In the genomic region with DNA sequence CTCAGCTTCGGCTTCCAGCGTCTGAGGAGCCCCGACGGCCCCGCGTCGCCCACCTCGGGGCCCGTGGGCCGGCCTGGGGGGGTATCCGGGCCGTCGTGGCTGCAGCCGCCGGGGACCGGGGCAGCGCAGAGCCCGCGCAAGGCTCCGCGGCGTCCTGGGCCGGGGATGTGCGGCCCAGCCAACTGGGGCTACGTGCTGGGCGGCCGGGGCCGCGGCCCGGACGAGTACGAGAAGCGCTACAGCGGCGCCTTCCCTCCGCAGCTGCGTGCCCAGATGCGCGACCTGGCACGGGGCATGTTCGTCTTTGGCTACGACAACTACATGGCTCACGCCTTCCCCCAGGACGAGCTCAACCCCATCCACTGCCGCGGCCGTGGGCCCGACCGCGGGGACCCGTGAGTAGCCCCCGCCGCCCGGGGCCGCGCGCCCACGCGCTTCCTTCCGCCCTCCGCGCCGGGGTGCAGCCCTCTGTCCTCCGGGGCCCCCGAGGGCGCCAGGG, we compare ENCODE assay signal across 8 cellular contexts. TPM values are rescaled to one million over a fixed set of nuclear protein-coding genes. Genes with fewer than 3 reads are reported as not detected.
DNase-seq lines count a peak whose midpoint lies in the region; ATAC-seq and TF ChIP-seq lines count a peak whose summit lies in the region.

No MANE protein-coding gene starts in this region.

- H3K36me3 Mint-ChIP-seq in GM23338 (ENCODE audit: low read depth): peaks cover 9% of the 10 kb centered on the region; the same call in 2 of the 3 replicates

- H3K4me1 ChIP-seq in GM23338 (ENCODE audit: insufficient read depth): peaks cover 17% of the 10 kb centered on the region
- H3K4me1 ChIP-seq in muscle layer of duodenum (ENCODE audit: control insufficient read depth in 1 of 2, insufficient read depth in 2 of 2, low read length in 2 of 2): peaks cover 4 to 24% of the 10 kb centered on the region in 2 donors
- H3K4me1 ChIP-seq in transverse colon: peaks cover 10 to 58% (median 16%) of the 10 kb centered on the region in 4 donors

- no peaks in the 10 kb centered on the region for H3K9me3 Mint-ChIP-seq in GM23338

- H3K4me3 Mint-ChIP-seq in GM23338: peak overlapping the region; percentile 96

- 1% methylated on average over 34 of the region's 66 CpGs; no CpG with 5 or more reads in 1 of the 2 donors for WGBS in transverse colon (ENCODE audit: low coverage in 1 of 2), 2 donors

- no peaks in the 10 kb centered on the region for H3K9me2 ChIP-seq in GM23338 (ENCODE audit: insufficient read depth)

- H3K36me3 ChIP-seq in GM06990 (ENCODE audit: control insufficient read depth, insufficient read depth, low read length): peaks cover under 1% of the 10 kb centered on the region; the same call in 1 of the 2 replicates
- H3K36me3 ChIP-seq in GM23338 (ENCODE audit: insufficient read depth): no peaks in the 10 kb centered on the region
- no peaks in the 10 kb centered on the region for H3K36me3 ChIP-seq in muscle layer of duodenum (ENCODE audit: control insufficient read depth in 1 of 2, insufficient read depth in 2 of 2, low read length in 2 of 2)
- no peaks in the 10 kb centered on the region for H3K36me3 ChIP-seq in transverse colon

- H3K4me3 ChIP-seq in GM06990 (replicated peaks; ENCODE audit: low read depth, low read length) (peak overlapping the region; percentile 85), GM23338 (peak overlapping the region; percentile 68), LNCaP clone FGC (ENCODE audit: low read depth, low read length) (peak overlapping the region; percentile 85), muscle layer of duodenum (ENCODE audit: low read depth in 1 of 2, low read length in 2 of 2) (peak overlapping the region; percentile 86 to 94), transverse colon (peak overlapping the region; percentile 96 to 100 (median 98))

- peaks cover 47% of the 10 kb centered on the region for H3K79me2 ChIP-seq in GM23338 (replicated peaks; ENCODE audit: insufficient read depth)

- TF ChIP-seq POLR2A in erythroblast (IDR thresholded peaks at IDR 0.05; ENCODE audit: low read length): peak; percentile 6
- TF ChIP-seq POLR2A in transverse colon (IDR thresholded peaks at IDR 0.05): no peak

- intact Hi-C loops in transverse colon (cut with DNase I; ENCODE audit: low total_unique reads): loop anchor here (5.0 kb wide), 1 partner anchor 66 kb away; the partner anchor contains the start of gene ARL8B

- H3K4me2 ChIP-seq in GM23338: peak overlapping the region; percentile 96

- no peaks in the 10 kb centered on the region for H3K27me3 ChIP-seq in GM06990 (replicated peaks; ENCODE audit: control insufficient read depth, insufficient read depth, low read length)
- peaks cover 16% of the 10 kb centered on the region; the same call in 1 of the 2 replicates for H3K27me3 ChIP-seq in GM23338 (ENCODE audit: insufficient read depth)
- H3K27me3 ChIP-seq in muscle layer of duodenum (ENCODE audit: low read depth, low read length): no peaks in the 10 kb centered on the region
- no peaks in the 10 kb centered on the region for H3K27me3 ChIP-seq in transverse colon

- TF ChIP-seq EP300 in transverse colon (IDR thresholded peaks at IDR 0.05; ENCODE audit: low read depth): no peak

- H4K20me1 ChIP-seq in GM23338 (replicated peaks; ENCODE audit: insufficient read depth): peaks cover 5% of the 10 kb centered on the region

- TF ChIP-seq CTCF in GM06990 (IDR thresholded peaks at IDR 0.05; ENCODE audit: insufficient read depth, low read length, poor library complexity, severe bottlenecking) (no peak), GM23338 (conservative IDR thresholded peaks at IDR 0.05; ENCODE audit: low read depth in 2 of 2) (no peak), LNCaP clone FGC (IDR thresholded peaks at IDR 0.05; ENCODE audit: control insufficient read depth, extremely low read depth, insufficient read depth) (no peak), transverse colon (IDR thresholded peaks at IDR 0.05) (no peak)

- H3K9me3 ChIP-seq in muscle layer of duodenum (ENCODE audit: control insufficient read depth in 1 of 2, low read length in 2 of 2) (no peaks in the 10 kb centered on the region), transverse colon (no peaks in the 10 kb centered on the region)

- in situ Hi-C loops in transverse colon (cut with MboI; ENCODE audit: low pct_ligation_motif_present in 1 of 4, low pct_unique_long_range_greater_than_20kb in 1 of 4, low sequenced_read_pairs in 3 of 4): no loop called here

- ATAC-seq in GM23338: peak; percentile 67

- H3K27ac Mint-ChIP-seq in GM23338: no peak overlapping the region

- peaks cover 42% of the 10 kb centered on the region for H3K4me1 Mint-ChIP-seq in GM23338

- H2AFZ ChIP-seq in GM23338: peak overlapping the region; percentile 84

- H3F3A ChIP-seq in GM23338 (replicated peaks; ENCODE audit: low read depth): no peaks in the 10 kb centered on the region

- H3K27ac ChIP-seq in GM23338 (ENCODE audit: low read depth) (no peak overlapping the region), muscle layer of duodenum (ENCODE audit: low read length) (peak overlapping the region; percentile 90), transverse colon (peak overlapping the region; percentile 98 to 100 (median 98))

- DNase-seq in GM06990 (ENCODE audit: extremely low read depth, insufficient read length): peak; percentile 81
- peak; percentile 62 for DNase-seq in GM23338 (ENCODE audit: low spot score)
- no peak for DNase-seq in LNCaP clone FGC (ENCODE audit: low read depth)
- DNase-seq in activated T-cell treated with anti-CD3 and anti-CD28 coated beads for 24 hours (ENCODE audit: low read depth): peak; percentile 40
- peak; percentile 65 to 73 for DNase-seq in erythroblast (lab: John Stamatoyannopoulos, UW)
- DNase-seq in transverse colon: peak; percentile 38
- DNase-seq in NCI-H446 treated with DMSO at 0.1 percent for 48 hours (lab: John Stamatoyannopoulos, UW): no peak

- peaks cover 5% of the 10 kb centered on the region for H3K27me3 Mint-ChIP-seq in GM23338 (ENCODE audit: insufficient read depth, low read depth, poor library complexity)

TF ChIP-seq in GM23338, 12 proteins besides CTCF, POLR2A, EP300 and RAD21 (continues in another document):
- no peak for TF ChIP-seq REST (IDR thresholded peaks at IDR 0.05; ENCODE audit: unreplicated experiment)
- TF ChIP-seq, protein P1, sequence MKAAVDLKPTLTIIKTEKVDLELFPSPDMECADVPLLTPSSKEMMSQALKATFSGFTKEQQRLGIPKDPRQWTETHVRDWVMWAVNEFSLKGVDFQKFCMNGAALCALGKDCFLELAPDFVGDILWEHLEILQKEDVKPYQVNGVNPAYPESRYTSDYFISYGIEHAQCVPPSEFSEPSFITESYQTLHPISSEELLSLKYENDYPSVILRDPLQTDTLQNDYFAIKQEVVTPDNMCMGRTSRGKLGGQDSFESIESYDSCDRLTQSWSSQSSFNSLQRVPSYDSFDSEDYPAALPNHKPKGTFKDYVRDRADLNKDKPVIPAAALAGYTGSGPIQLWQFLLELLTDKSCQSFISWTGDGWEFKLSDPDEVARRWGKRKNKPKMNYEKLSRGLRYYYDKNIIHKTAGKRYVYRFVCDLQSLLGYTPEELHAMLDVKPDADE (IDR thresholded peaks at IDR 0.05): no peak
- TF ChIP-seq JUNB (IDR thresholded peaks at IDR 0.05; ENCODE audit: unreplicated experiment): no peak
- no peak for TF ChIP-seq ZNF114 (CRISPR knock-in tag; IDR thresholded peaks at IDR 0.05)
- no peak for TF ChIP-seq POLR2AphosphoS5 (IDR thresholded peaks at IDR 0.05; ENCODE audit: low read depth)
- TF ChIP-seq NANOG (IDR thresholded peaks at IDR 0.05; ENCODE audit: borderline replicate concordance): no peak
- TF ChIP-seq ZNF331 (CRISPR knock-in tag; IDR thresholded peaks at IDR 0.05; ENCODE audit: low read depth): no peak
- no peak for TF ChIP-seq EZH2 (IDR thresholded peaks at IDR 0.05; ENCODE audit: low read depth, unreplicated experiment)
- no peak for TF ChIP-seq EZH2phosphoT487 (IDR thresholded peaks at IDR 0.05; ENCODE audit: unreplicated experiment)

RNA-seq across cellular contexts. Expression of gene EDEM1, which starts 0.5 kb away (rescaled TPM):
- total RNA-seq in GM23338 (2014; rRNA removed; shearing (Covaris generic)): 10.4 and 36.7 TPM in 2 replicates
- 2.2 and 2.3 TPM in 2 replicates for polyA plus RNA-seq in GM23338 (2016; fragmentation: Nextera tagmentation; extraction: Ambion mirVana)
- total RNA-seq in transverse colon: 100 to 1,000 TPM in 1 of 4 donors, 10 to 100 TPM in 3; 27.3 to 312 (median 42.3) TPM

Comparison
In these comparisons a context has a peak if more than half of its experiments do, and no peak if none do; other contexts are left out.
1. DNase-seq: peak in GM06990 (single experiment), GM23338 (single experiment), activated T-cell treated with anti-CD3 and anti-CD28 coated beads for 24 hours (single experiment), erythroblast (2 of 2) and transverse colon (single experiment); none in LNCaP clone FGC (single experiment) and NCI-H446 treated with DMSO at 0.1 percent for 48 hours (single experiment).
2. Peak in every context shown above with its lines, with median percentiles within 50 percentile points of each other: H3K4me3 ChIP-seq.